16 cellular contexts compared by ENCODE assay signal in genomic region chr6:11586117-11586516, GRCh38. TPM values are rescaled to one million over a fixed set of nuclear protein-coding genes. Genes with fewer than 3 reads are reported as not detected.
DNase-seq lines count a peak whose midpoint lies in the region; TF ChIP-seq lines count a peak whose summit lies in the region.
"Had no signal": no experiment of that assay in that cellular context is flagged by ENCODE, and none has a peak within 500 bp of the region (broad histone marks: within the 10 kb centered on the region; RNA-seq: fewer than 3 reads in every experiment).

No MANE protein-coding gene starts in this region.

- H3K27ac ChIP-seq in SJSA1 = peak overlapping the region; percentile 97
- H3K27ac ChIP-seq in neural progenitor cell = peak overlapping the region; percentile 62
- H3K27ac ChIP-seq in Karpas-422 (ENCODE audit: low read length) = no peak overlapping the region
- H3K27ac ChIP-seq in colonic mucosa = no peak overlapping the region
- H3K27ac ChIP-seq: psoas muscle had no signal

- H3K27ac Mint-ChIP-seq in Caco-2 (ENCODE audit: unreplicated experiment) = peak overlapping the region; percentile 91
- no peak overlapping the region for H3K27ac Mint-ChIP-seq in neural progenitor cell
- H3K27ac Mint-ChIP-seq: activated CD4-positive, alpha-beta T cell treated with anti-CD3 and anti-CD28 coated beads, Interleukin-2, amount 10 ng/mL, durations not matched to agents 7 days and 5 days; activated naive CD4-positive, alpha-beta T cell treated with anti-CD3 and anti-CD28 coated beads, Interleukin-2, amount 10 ng/mL, durations not matched to agents 7 days and 5 days; dendritic cell treated with granulocyte-macrophage colony-stimulating factor and Interleukin-4, amounts not matched to agents 40 ng/mL and 50 ng/mL, for 4 days; naive thymus-derived CD4-positive, alpha-beta T cell had no signal

- no peak overlapping the region for H3K4me3 ChIP-seq in Caco-2 (ENCODE audit: low read depth, low read length)
- H3K4me3 ChIP-seq in SJSA1 = no peak overlapping the region
- H3K4me3 ChIP-seq in neural progenitor cell = no peak overlapping the region
- no peak overlapping the region for H3K4me3 ChIP-seq in Karpas-422 (ENCODE audit: low read length)
- H3K4me3 ChIP-seq in colonic mucosa = no peak overlapping the region
- H3K4me3 ChIP-seq: psoas muscle had no signal

- H3K4me1 ChIP-seq in Caco-2 (peaks cover 46% of the 10 kb centered on the region), SJSA1 (replicated peaks) (peaks cover 54% of the 10 kb centered on the region), neural progenitor cell (peaks cover 6% of the 10 kb centered on the region), Karpas-422 (ENCODE audit: low read length) (no peaks in the 10 kb centered on the region), colonic mucosa (no peaks in the 10 kb centered on the region)

- H3K79me2 ChIP-seq in neural progenitor cell (ENCODE audit: low read depth) (no peaks in the 10 kb centered on the region), Karpas-422 (ENCODE audit: low read length) (no peaks in the 10 kb centered on the region)

- TF ChIP-seq CTCF in Caco-2 (IDR thresholded peaks at IDR 0.05; ENCODE audit: insufficient read depth in 1 of 2, low read depth in 1 of 2, low read length in 1 of 2, severe bottlenecking in 1 of 2, unreplicated experiment in 1 of 2) (no peak), neural progenitor cell (IDR thresholded peaks at IDR 0.05) (no peak), colonic mucosa (IDR thresholded peaks at IDR 0.05) (no peak)

- H3K36me3 ChIP-seq in Caco-2 (ENCODE audit: control insufficient read depth, insufficient read depth, low read length) (no peaks in the 10 kb centered on the region), SJSA1 (peaks cover 10% of the 10 kb centered on the region; the same call in 1 of the 2 replicates), neural progenitor cell (no peaks in the 10 kb centered on the region), Karpas-422 (ENCODE audit: insufficient read depth, low read length) (no peaks in the 10 kb centered on the region), colonic mucosa (no peaks in the 10 kb centered on the region)

- no peaks in the 10 kb centered on the region for H3K27me3 ChIP-seq in Caco-2 (replicated peaks; ENCODE audit: control insufficient read depth, insufficient read depth, low read length)
- H3K27me3 ChIP-seq in SJSA1 (replicated peaks) = no peaks in the 10 kb centered on the region
- H3K27me3 ChIP-seq in neural progenitor cell = no peaks in the 10 kb centered on the region
- no peaks in the 10 kb centered on the region for H3K27me3 ChIP-seq in Karpas-422 (ENCODE audit: low read length)
- H3K27me3 ChIP-seq in colonic mucosa = no peaks in the 10 kb centered on the region

- intact Hi-C loops in Caco-2 (cut with micrococcal nuclease; ENCODE audit: unreplicated experiment) (loop anchor here (1.0 to 10.0 kb wide), 5 partner anchors 12 to 569 kb away; no protein-coding TSS in a partner anchor), colonic mucosa (cut with DNase I) (loop anchor here (5.0 to 10.0 kb wide), 2 partner anchors 649 to 1016 kb away; no protein-coding TSS in a partner anchor)

- H3K9ac ChIP-seq in neural progenitor cell (no peak overlapping the region), Karpas-422 (ENCODE audit: low read length) (no peak overlapping the region), colonic mucosa (ENCODE audit: low read depth in 2 of 2, low read length in 2 of 2) (no peak overlapping the region)

- H3K4me3 Mint-ChIP-seq in Caco-2 (ENCODE audit: unreplicated experiment) = peak overlapping the region; percentile 14
- no peak overlapping the region for H3K4me3 Mint-ChIP-seq in neural progenitor cell
- H3K4me3 Mint-ChIP-seq: activated CD4-positive, alpha-beta T cell treated with anti-CD3 and anti-CD28 coated beads, Interleukin-2, amount 10 ng/mL, durations not matched to agents 7 days and 5 days; activated naive CD4-positive, alpha-beta T cell treated with anti-CD3 and anti-CD28 coated beads, Interleukin-2, amount 10 ng/mL, durations not matched to agents 7 days and 5 days; dendritic cell treated with granulocyte-macrophage colony-stimulating factor and Interleukin-4, amounts not matched to agents 40 ng/mL and 50 ng/mL, for 4 days; naive thymus-derived CD4-positive, alpha-beta T cell had no signal

- no TSS peak for BruUV-seq in Caco-2 (replicated peaks; lab: Mats Ljungman, UMichigan)

- H3F3A ChIP-seq in neural progenitor cell (ENCODE audit: low read depth) = peaks cover 10% of the 10 kb centered on the region

- DNase-seq in Caco-2 = no peak
- no peak for DNase-seq in SJSA1 (ENCODE audit: low read depth in 1 of 2, low spot score in 2 of 2)
- DNase-seq in fibroblast of gingiva (ENCODE audit: low read depth) = peak; percentile 56
- no peak for DNase-seq in neural progenitor cell (ENCODE audit: low spot score)
- no peak for DNase-seq in NCI-H524 (lab: John Stamatoyannopoulos, UW)
- no peak for DNase-seq in foreskin melanocyte
- DNase-seq in Karpas-422 = no peak
- no peak for DNase-seq in colonic mucosa
- DNase-seq: activated CD4-positive, alpha-beta T cell treated with anti-CD3 and anti-CD28 coated beads, Interleukin-2, amount 10 ng/mL, durations not matched to agents 7 days and 5 days; activated naive CD4-positive, alpha-beta T cell treated with anti-CD3 and anti-CD28 coated beads, Interleukin-2, amount 10 ng/mL, durations not matched to agents 7 days and 5 days; left colon; NCI-H187 treated with DMSO at 0.1 percent for 48 hours; NCI-H446 treated with DMSO at 0.1 percent for 48 hours; psoas muscle had no signal

- H3K9me3 Mint-ChIP-seq in Caco-2 (ENCODE audit: unreplicated experiment) (no peaks in the 10 kb centered on the region), neural progenitor cell (peaks cover 4% of the 10 kb centered on the region)
- H3K9me3 Mint-ChIP-seq: activated CD4-positive, alpha-beta T cell treated with anti-CD3 and anti-CD28 coated beads, Interleukin-2, amount 10 ng/mL, durations not matched to agents 7 days and 5 days; activated naive CD4-positive, alpha-beta T cell treated with anti-CD3 and anti-CD28 coated beads, Interleukin-2, amount 10 ng/mL, durations not matched to agents 7 days and 5 days; dendritic cell treated with granulocyte-macrophage colony-stimulating factor and Interleukin-4, amounts not matched to agents 40 ng/mL and 50 ng/mL, for 4 days; naive thymus-derived CD4-positive, alpha-beta T cell had no signal

- no peaks in the 10 kb centered on the region for H3K9me2 ChIP-seq in Karpas-422 (replicated peaks; ENCODE audit: insufficient read depth, low read length)

- H2AFZ ChIP-seq in neural progenitor cell (replicated peaks) (peak overlapping the region; percentile 69), Karpas-422 (ENCODE audit: low read length) (no peak overlapping the region)

- H3K4me1 Mint-ChIP-seq in Caco-2 (ENCODE audit: low read depth, unreplicated experiment) = peaks cover 40% of the 10 kb centered on the region
- peaks cover 13% of the 10 kb centered on the region for H3K4me1 Mint-ChIP-seq in neural progenitor cell
- H3K4me1 Mint-ChIP-seq: activated CD4-positive, alpha-beta T cell treated with anti-CD3 and anti-CD28 coated beads, Interleukin-2, amount 10 ng/mL, durations not matched to agents 7 days and 5 days; activated naive CD4-positive, alpha-beta T cell treated with anti-CD3 and anti-CD28 coated beads, Interleukin-2, amount 10 ng/mL, durations not matched to agents 7 days and 5 days; naive thymus-derived CD4-positive, alpha-beta T cell had no signal

- H3K4me2 ChIP-seq in neural progenitor cell (no peak overlapping the region), Karpas-422 (ENCODE audit: low read depth, low read length, poor library complexity, severe bottlenecking) (no peak overlapping the region)

- CTCF ChIA-PET in Caco-2 (lab: Charles Lee) = interaction anchor here (1.0 kb wide), 2 partner anchors 11 to 18 kb away, joined by 3 read pairs; no protein-coding TSS in a partner anchor

- H4K20me1 ChIP-seq in neural progenitor cell (ENCODE audit: low read depth) (no peaks in the 10 kb centered on the region), Karpas-422 (ENCODE audit: insufficient read depth, low read depth, low read length) (no peaks in the 10 kb centered on the region)

- POLR2A ChIA-PET in Caco-2 (lab: Charles Lee) = no interaction called here

- H3K9me3 ChIP-seq in Caco-2 = peaks cover 7% of the 10 kb centered on the region; the same call in 1 of the 2 replicates
- no peaks in the 10 kb centered on the region for H3K9me3 ChIP-seq in SJSA1 (replicated peaks)
- H3K9me3 ChIP-seq in neural progenitor cell (ENCODE audit: low read depth) = no peaks in the 10 kb centered on the region
- H3K9me3 ChIP-seq in Karpas-422 (ENCODE audit: low read length) = no peaks in the 10 kb centered on the region
- no peaks in the 10 kb centered on the region for H3K9me3 ChIP-seq in colonic mucosa
- H3K9me3 ChIP-seq: psoas muscle had no signal

- H3K27me3 Mint-ChIP-seq in Caco-2 (ENCODE audit: insufficient read depth, unreplicated experiment) = no peaks in the 10 kb centered on the region
- no peaks in the 10 kb centered on the region for H3K27me3 Mint-ChIP-seq in neural progenitor cell (ENCODE audit: insufficient read depth, low read depth)
- H3K27me3 Mint-ChIP-seq: dendritic cell treated with granulocyte-macrophage colony-stimulating factor and Interleukin-4, amounts not matched to agents 40 ng/mL and 50 ng/mL, for 4 days had no signal

- no peaks in the 10 kb centered on the region for H3K36me3 Mint-ChIP-seq in Caco-2 (ENCODE audit: insufficient read depth, unreplicated experiment)
- H3K36me3 Mint-ChIP-seq in neural progenitor cell = no peaks in the 10 kb centered on the region
- H3K36me3 Mint-ChIP-seq: activated naive CD4-positive, alpha-beta T cell treated with anti-CD3 and anti-CD28 coated beads, Interleukin-2, amount 10 ng/mL, durations not matched to agents 7 days and 5 days; naive thymus-derived CD4-positive, alpha-beta T cell had no signal

RNA-seq across cellular contexts. Expression of gene TMEM170B, which starts 48.6 kb away (rescaled TPM):
- total RNA-seq in Caco-2 (2022) = 3.1 and 4.0 TPM in 2 replicates
- under 0.01 TPM in 1 of 2 replicates, not detected in the other for total RNA-seq in SJSA1 (2014; rRNA removed; shearing (Covaris generic))
- 13.6 and 19.7 TPM in 2 replicates for total RNA-seq in neural progenitor cell (ENCODE audit: low replicate concordance)
- 0.36 and 2.4 TPM in 2 replicates for total RNA-seq in Karpas-422 (2014; rRNA removed; shearing (Covaris generic); ENCODE audit: low replicate concordance)
- 1 to 10 TPM in 1 of 2 donors, under 1 TPM in 1; 0.82 to 2.2 TPM for total RNA-seq in colonic mucosa

Comparison
In these comparisons a context has a peak if more than half of its experiments do, and no peak if none do; other contexts are left out.
1. H3K27ac ChIP-seq: peak in SJSA1 (single experiment) and neural progenitor cell (single experiment); none in Karpas-422 (single experiment) and colonic mucosa (single experiment).